Comparison of ENCODE assay signal across 1 cellular context in the genomic region with DNA sequence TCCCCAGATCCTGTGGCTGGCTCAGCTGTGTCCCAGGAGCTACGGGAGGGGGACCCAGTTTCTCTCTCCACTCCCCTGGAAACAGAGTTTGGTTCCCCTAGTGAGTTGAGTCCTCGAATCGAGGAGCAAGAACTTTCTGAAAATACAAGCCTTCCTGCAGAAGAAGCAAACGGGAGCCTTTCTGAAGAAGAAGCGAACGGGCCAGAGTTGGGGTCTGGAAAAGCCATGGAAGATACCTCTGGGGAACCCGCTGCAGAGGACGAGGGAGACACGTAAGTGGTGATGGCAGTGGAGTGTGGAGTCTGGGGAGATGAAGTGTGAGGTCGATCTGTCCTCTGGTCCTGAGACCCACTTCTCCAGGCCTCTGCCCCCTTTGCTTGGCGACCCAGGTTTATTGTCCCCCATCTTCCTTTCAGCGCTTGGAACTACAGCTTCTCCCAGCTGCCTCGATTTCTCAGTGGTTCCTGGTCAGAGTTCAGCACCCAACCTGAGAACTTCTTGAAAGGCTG.
TF ChIP-seq lines count a peak whose summit lies in the region.

No MANE protein-coding gene starts in this region.

TF ChIP-seq in GM12878, 131 proteins besides CTCF, POLR2A, EP300 and RAD21:
- TF ChIP-seq, protein P1, sequence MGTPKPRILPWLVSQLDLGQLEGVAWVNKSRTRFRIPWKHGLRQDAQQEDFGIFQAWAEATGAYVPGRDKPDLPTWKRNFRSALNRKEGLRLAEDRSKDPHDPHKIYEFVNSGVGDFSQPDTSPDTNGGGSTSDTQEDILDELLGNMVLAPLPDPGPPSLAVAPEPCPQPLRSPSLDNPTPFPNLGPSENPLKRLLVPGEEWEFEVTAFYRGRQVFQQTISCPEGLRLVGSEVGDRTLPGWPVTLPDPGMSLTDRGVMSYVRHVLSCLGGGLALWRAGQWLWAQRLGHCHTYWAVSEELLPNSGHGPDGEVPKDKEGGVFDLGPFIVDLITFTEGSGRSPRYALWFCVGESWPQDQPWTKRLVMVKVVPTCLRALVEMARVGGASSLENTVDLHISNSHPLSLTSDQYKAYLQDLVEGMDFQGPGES (IDR thresholded peaks at IDR 0.05): no peak
- TF ChIP-seq, protein P2, sequence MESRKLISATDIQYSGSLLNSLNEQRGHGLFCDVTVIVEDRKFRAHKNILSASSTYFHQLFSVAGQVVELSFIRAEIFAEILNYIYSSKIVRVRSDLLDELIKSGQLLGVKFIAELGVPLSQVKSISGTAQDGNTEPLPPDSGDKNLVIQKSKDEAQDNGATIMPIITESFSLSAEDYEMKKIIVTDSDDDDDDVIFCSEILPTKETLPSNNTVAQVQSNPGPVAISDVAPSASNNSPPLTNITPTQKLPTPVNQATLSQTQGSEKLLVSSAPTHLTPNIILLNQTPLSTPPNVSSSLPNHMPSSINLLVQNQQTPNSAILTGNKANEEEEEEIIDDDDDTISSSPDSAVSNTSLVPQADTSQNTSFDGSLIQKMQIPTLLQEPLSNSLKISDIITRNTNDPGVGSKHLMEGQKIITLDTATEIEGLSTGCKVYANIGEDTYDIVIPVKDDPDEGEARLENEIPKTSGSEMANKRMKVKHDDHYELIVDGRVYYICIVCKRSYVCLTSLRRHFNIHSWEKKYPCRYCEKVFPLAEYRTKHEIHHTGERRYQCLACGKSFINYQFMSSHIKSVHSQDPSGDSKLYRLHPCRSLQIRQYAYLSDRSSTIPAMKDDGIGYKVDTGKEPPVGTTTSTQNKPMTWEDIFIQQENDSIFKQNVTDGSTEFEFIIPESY (IDR thresholded peaks at IDR 0.05): no peak
- no peak for TF ChIP-seq SUPT20H (IDR thresholded peaks at IDR 0.05; ENCODE audit: borderline replicate concordance, control insufficient read depth, low read depth, low read length)
- TF ChIP-seq CREM (IDR thresholded peaks at IDR 0.05; ENCODE audit: low read depth): no peak
- TF ChIP-seq, protein P3, sequence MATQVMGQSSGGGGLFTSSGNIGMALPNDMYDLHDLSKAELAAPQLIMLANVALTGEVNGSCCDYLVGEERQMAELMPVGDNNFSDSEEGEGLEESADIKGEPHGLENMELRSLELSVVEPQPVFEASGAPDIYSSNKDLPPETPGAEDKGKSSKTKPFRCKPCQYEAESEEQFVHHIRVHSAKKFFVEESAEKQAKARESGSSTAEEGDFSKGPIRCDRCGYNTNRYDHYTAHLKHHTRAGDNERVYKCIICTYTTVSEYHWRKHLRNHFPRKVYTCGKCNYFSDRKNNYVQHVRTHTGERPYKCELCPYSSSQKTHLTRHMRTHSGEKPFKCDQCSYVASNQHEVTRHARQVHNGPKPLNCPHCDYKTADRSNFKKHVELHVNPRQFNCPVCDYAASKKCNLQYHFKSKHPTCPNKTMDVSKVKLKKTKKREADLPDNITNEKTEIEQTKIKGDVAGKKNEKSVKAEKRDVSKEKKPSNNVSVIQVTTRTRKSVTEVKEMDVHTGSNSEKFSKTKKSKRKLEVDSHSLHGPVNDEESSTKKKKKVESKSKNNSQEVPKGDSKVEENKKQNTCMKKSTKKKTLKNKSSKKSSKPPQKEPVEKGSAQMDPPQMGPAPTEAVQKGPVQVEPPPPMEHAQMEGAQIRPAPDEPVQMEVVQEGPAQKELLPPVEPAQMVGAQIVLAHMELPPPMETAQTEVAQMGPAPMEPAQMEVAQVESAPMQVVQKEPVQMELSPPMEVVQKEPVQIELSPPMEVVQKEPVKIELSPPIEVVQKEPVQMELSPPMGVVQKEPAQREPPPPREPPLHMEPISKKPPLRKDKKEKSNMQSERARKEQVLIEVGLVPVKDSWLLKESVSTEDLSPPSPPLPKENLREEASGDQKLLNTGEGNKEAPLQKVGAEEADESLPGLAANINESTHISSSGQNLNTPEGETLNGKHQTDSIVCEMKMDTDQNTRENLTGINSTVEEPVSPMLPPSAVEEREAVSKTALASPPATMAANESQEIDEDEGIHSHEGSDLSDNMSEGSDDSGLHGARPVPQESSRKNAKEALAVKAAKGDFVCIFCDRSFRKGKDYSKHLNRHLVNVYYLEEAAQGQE (IDR thresholded peaks at IDR 0.05; ENCODE audit: low read depth, low read length): no peak
- TF ChIP-seq MEF2A (IDR thresholded peaks at IDR 0.05; ENCODE audit: insufficient read depth, low read depth, low read length): no peak
- no peak for TF ChIP-seq FOXK2 (IDR thresholded peaks at IDR 0.05)
- TF ChIP-seq YBX1 (IDR thresholded peaks at IDR 0.05): no peak
- no peak for TF ChIP-seq CBX3 (IDR thresholded peaks at IDR 0.05; ENCODE audit: borderline replicate concordance, low read depth)
- no peak for TF ChIP-seq TAF1 (IDR thresholded peaks at IDR 0.05; ENCODE audit: borderline replicate concordance, low read depth, low read length)
- TF ChIP-seq STAT3 (IDR thresholded peaks at IDR 0.05; ENCODE audit: low read depth, low read length): no peak
